In genomic region chr7:33932832-33933468, GRCh38 we compare ENCODE assay signal across 8 cellular contexts. TPM values are rescaled to one million over a fixed set of nuclear protein-coding genes. Genes with fewer than 3 reads are reported as not detected.
DNase-seq lines count a peak whose midpoint lies in the region; ATAC-seq lines count a peak whose summit lies in the region.

No MANE protein-coding gene starts in this region.

- intact Hi-C loops in activated CD4-positive, alpha-beta memory T cell treated with anti-CD3 and anti-CD28 coated beads for 36 hours (cut with micrococcal nuclease) = loop anchor here (2.0 to 10.0 kb wide), 4 partner anchors 176 to 748 kb away; no protein-coding TSS in a partner anchor

- ATAC-seq in GM18909 (IDR thresholded peaks at IDR 0.05; ENCODE audit: poor library complexity, unreplicated experiment) (peak; percentile 85), HG03432 (IDR thresholded peaks at IDR 0.05; ENCODE audit: unreplicated experiment) (peak; percentile 89)
- ATAC-seq in effector memory CD8-positive, alpha-beta T cell (replicated peaks) = peak; percentile 59

- POLR2A ChIA-PET in activated CD4-positive, alpha-beta memory T cell treated with anti-CD3 and anti-CD28 coated beads for 36 hours (lab: Charles Lee) = no interaction called here

- no peak overlapping the region for H3K4ac ChIP-seq in mesenchymal stem cell (ENCODE audit: low read depth in 1 of 2, low read length in 2 of 2)

- H3K4me3 ChIP-seq in mesenchymal stem cell (ENCODE audit: insufficient read depth in 1 of 2, low read depth in 1 of 2, low read length in 2 of 2) = peak overlapping the region in 1 of 2 experiments; percentile 46

- H3K23ac ChIP-seq in mesenchymal stem cell (ENCODE audit: low read length in 2 of 2) = no peak overlapping the region

- no peak overlapping the region for H3K27ac Mint-ChIP-seq in activated CD4-positive, alpha-beta memory T cell treated with anti-CD3 and anti-CD28 coated beads for 36 hours
- no peak overlapping the region for H3K27ac Mint-ChIP-seq in effector memory CD8-positive, alpha-beta T cell

- H3K9me3 Mint-ChIP-seq in activated CD4-positive, alpha-beta memory T cell treated with anti-CD3 and anti-CD28 coated beads for 36 hours = no peaks in the 10 kb centered on the region
- H3K9me3 Mint-ChIP-seq in effector memory CD8-positive, alpha-beta T cell = no peaks in the 10 kb centered on the region

- peaks cover 2% of the 10 kb centered on the region for H3K4me1 Mint-ChIP-seq in activated CD4-positive, alpha-beta memory T cell treated with anti-CD3 and anti-CD28 coated beads for 36 hours (ENCODE audit: low read depth)
- H3K4me1 Mint-ChIP-seq in effector memory CD8-positive, alpha-beta T cell (ENCODE audit: low read depth in 2 of 2) = no peaks in the 10 kb centered on the region

- H3K4me1 ChIP-seq in mesenchymal stem cell (ENCODE audit: control insufficient read depth, insufficient read depth, low read depth, low read length) = peaks cover 5% of the 10 kb centered on the region

- no peak overlapping the region for H3K18ac ChIP-seq in mesenchymal stem cell (ENCODE audit: low read depth in 1 of 2, low read length in 2 of 2)

- H2AFZ ChIP-seq in mesenchymal stem cell (ENCODE audit: low read depth, low read length) = no peak overlapping the region

- H3K27ac ChIP-seq in mesenchymal stem cell (ENCODE audit: low read length, poor library complexity, severe bottlenecking) = no peak overlapping the region

- H3K79me1 ChIP-seq in mesenchymal stem cell (replicated peaks; ENCODE audit: low read length, poor library complexity, severe bottlenecking) = no peaks in the 10 kb centered on the region

- no peak overlapping the region for H3K14ac ChIP-seq in mesenchymal stem cell (ENCODE audit: low read length in 2 of 2)

- peak overlapping the region; percentile 85 for H3K9ac ChIP-seq in mesenchymal stem cell (ENCODE audit: low read length)

- peaks cover 0 to 3% of the 10 kb centered on the region in 2 experiments for H3K27me3 ChIP-seq in mesenchymal stem cell (ENCODE audit: control insufficient read depth in 1 of 2, insufficient read depth in 1 of 2, low read length in 2 of 2)

- no peak overlapping the region for H2BK12ac ChIP-seq in mesenchymal stem cell (ENCODE audit: low read length in 2 of 2)

- no peak overlapping the region for H2BK15ac ChIP-seq in mesenchymal stem cell (ENCODE audit: low read depth, poor library complexity, severe bottlenecking)

- DNase-seq in AG20443 (ENCODE audit: low spot score) (peak; percentile 86), NCI-H526 (lab: John Stamatoyannopoulos, UW) (peak; percentile 58 to 81), mesenchymal stem cell (peak; percentile 80)
- DNase-seq in activated CD4-positive, alpha-beta memory T cell treated with anti-CD3 and anti-CD28 coated beads for 36 hours = peak; percentile 70
- DNase-seq in effector memory CD8-positive, alpha-beta T cell = peak; percentile 30 to 52 (median 45)
- peak; percentile 26 for DNase-seq in stimulated activated CD8-positive, alpha-beta memory T cell treated with anti-CD3 and anti-CD28 coated beads, Interleukin-12 subunit alpha, Interleukin-12 subunit beta, amount 100 ng/mL, for 4 hours (ENCODE audit: low read depth)

- no peak overlapping the region for H2BK5ac ChIP-seq in mesenchymal stem cell (ENCODE audit: low read depth, low read length, poor library complexity, severe bottlenecking)

- H3K27me3 Mint-ChIP-seq in activated CD4-positive, alpha-beta memory T cell treated with anti-CD3 and anti-CD28 coated beads for 36 hours = peaks cover 18% of the 10 kb centered on the region
- H3K27me3 Mint-ChIP-seq in effector memory CD8-positive, alpha-beta T cell = peaks cover 16 to 45% of the 10 kb centered on the region in 2 donors

- peaks cover 0 to 52% of the 10 kb centered on the region in 2 experiments for H3K36me3 ChIP-seq in mesenchymal stem cell (ENCODE audit: control insufficient read depth in 1 of 2, insufficient read depth in 2 of 2, low read depth in 1 of 2, low read length in 2 of 2)

- no peak overlapping the region for H3K4me2 ChIP-seq in mesenchymal stem cell (ENCODE audit: low read length, poor library complexity, severe bottlenecking)

- H3K36me3 Mint-ChIP-seq in activated CD4-positive, alpha-beta memory T cell treated with anti-CD3 and anti-CD28 coated beads for 36 hours = no peaks in the 10 kb centered on the region
- no peaks in the 10 kb centered on the region for H3K36me3 Mint-ChIP-seq in effector memory CD8-positive, alpha-beta T cell (ENCODE audit: insufficient read depth)

- H3K4me3 Mint-ChIP-seq in activated CD4-positive, alpha-beta memory T cell treated with anti-CD3 and anti-CD28 coated beads for 36 hours = no peak overlapping the region
- H3K4me3 Mint-ChIP-seq in effector memory CD8-positive, alpha-beta T cell = no peak overlapping the region

- H2AK5ac ChIP-seq in mesenchymal stem cell (ENCODE audit: low read length, severe bottlenecking) = no peak overlapping the region

- CTCF ChIA-PET in activated CD4-positive, alpha-beta memory T cell treated with anti-CD3 and anti-CD28 coated beads for 36 hours (lab: Charles Lee) = interaction anchor here (0.5 to 3.0 kb wide), 32 partner anchors 9 to 1143 kb away, joined by 3 to 26 read pairs (median 4); no protein-coding TSS in a partner anchor

- no peak overlapping the region for H4K91ac ChIP-seq in mesenchymal stem cell (ENCODE audit: low read length)

- no peak overlapping the region for H2BK120ac ChIP-seq in mesenchymal stem cell (ENCODE audit: low read depth, low read length)

- 27% methylated on average over 13 of the region's 15 CpGs for WGBS in mesenchymal stem cell

- no peak overlapping the region for H4K8ac ChIP-seq in mesenchymal stem cell (ENCODE audit: low read length)

- no peaks in the 10 kb centered on the region for H3K9me3 ChIP-seq in mesenchymal stem cell (ENCODE audit: control insufficient read depth, low read length)

RNA-seq across cellular contexts. Expression of gene BMPER, which starts 27.6 kb away (rescaled TPM):
- total RNA-seq in activated CD4-positive, alpha-beta memory T cell treated with anti-CD3 and anti-CD28 coated beads for 36 hours = not detected
- polyA plus RNA-seq in mesenchymal stem cell (2013, experiment 1 of 2) = 1.4 TPM
- polyA plus RNA-seq in mesenchymal stem cell (2013, experiment 2 of 2) = 1.5 TPM

Comparison
In these comparisons a context has a peak if more than half of its experiments do, and no peak if none do; other contexts are left out.
1. DNase-seq: peak in every context shown above with its lines; median percentile 86 in AG20443; 80 in mesenchymal stem cell; 70 in activated CD4-positive, alpha-beta memory T cell treated with anti-CD3 and anti-CD28 coated beads for 36 hours; 70 in NCI-H526; 45 in effector memory CD8-positive, alpha-beta T cell; 26 in stimulated activated CD8-positive, alpha-beta memory T cell treated with anti-CD3 and anti-CD28 coated beads, Interleukin-12 subunit alpha, Interleukin-12 subunit beta, amount 100 ng/mL, for 4 hours.